ENCODE assay signal across 8 cellular contexts in the genomic region with DNA sequence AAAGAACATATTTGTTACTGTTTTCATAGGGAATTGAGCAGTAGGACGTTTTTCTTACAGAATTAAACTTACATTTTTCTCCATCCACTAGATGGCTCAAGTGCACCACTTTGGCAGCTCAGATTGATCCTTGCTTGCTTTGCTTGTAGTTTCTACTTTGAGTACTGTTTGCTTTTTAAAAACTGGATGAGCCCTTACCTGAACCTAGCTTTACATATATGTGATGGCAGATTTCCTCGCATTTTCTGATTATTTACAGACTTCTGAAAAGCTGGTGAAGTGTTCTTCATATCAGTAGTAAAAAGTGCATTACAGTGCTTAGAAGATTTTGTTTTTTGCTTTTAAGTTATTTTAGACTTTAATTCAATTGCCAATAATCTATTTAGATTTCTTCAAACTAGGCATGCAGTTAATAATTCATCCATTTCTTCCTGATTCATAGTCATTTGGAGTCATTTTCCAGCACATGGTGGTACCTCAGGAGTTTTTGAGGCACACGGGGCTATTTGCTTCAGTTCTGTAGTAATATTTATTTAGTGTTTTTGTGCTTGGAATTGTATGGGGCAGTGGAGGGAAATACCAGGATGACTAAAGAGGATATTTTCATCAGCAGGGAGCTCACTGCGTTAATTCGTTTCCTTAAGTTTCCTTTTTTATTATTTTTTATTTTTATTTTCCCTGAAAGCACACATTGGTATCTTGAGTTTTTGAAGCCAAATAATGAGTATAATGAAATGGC.
A peak's percentile ranks its signal among the peaks of the same experiment; 100 is the strongest.
DNase-seq lines count a peak whose midpoint lies in the region; ATAC-seq and TF ChIP-seq lines count a peak whose summit lies in the region.

No MANE protein-coding gene starts in this region.

- TF ChIP-seq CTCF in GM13976 (IDR thresholded peaks at IDR 0.05; ENCODE audit: borderline replicate concordance, control extremely low read depth, extremely low read depth, insufficient read depth, missing control alignments): peak; percentile 52

- DNase-seq in Ammon's horn (ENCODE audit: low spot score) (peak; percentile 87), GM13976 (ENCODE audit: low spot score) (peak; percentile 35), NCI-H2081 (lab: John Stamatoyannopoulos, UW) (peak; percentile 34 to 62), fibroblast of the conjunctiva (ENCODE audit: low read depth) (peak; percentile 64), non-pigmented ciliary epithelial cell (ENCODE audit: low read depth) (peak; percentile 40)
- peak; percentile 7 to 22 for DNase-seq in activated CD4-positive, alpha-beta T cell treated with anti-CD3 and anti-CD28 coated beads for 4 hours

- in situ Hi-C loops in GM13976 (cut with MboI; ENCODE audit: low sequenced_read_pairs, unreplicated experiment): loop anchor here (10.0 kb wide), 2 partner anchors 151 to 291 kb away; no protein-coding TSS in a partner anchor

- no peak for ATAC-seq in GM21529 (IDR thresholded peaks at IDR 0.05; ENCODE audit: unreplicated experiment)
- no peak for ATAC-seq in HG02588 (IDR thresholded peaks at IDR 0.05; ENCODE audit: unreplicated experiment)

Comparison
In these comparisons a context has a peak if more than half of its experiments do, and no peak if none do; other contexts are left out.
1. DNase-seq: peak in every context shown above with its lines; median percentile 87 in Ammon's horn; 64 in fibroblast of the conjunctiva; 48 in NCI-H2081; 40 in non-pigmented ciliary epithelial cell; 35 in GM13976; 14 in activated CD4-positive, alpha-beta T cell treated with anti-CD3 and anti-CD28 coated beads for 4 hours.